ENCODE assay signal across 15 cellular contexts in genomic region chr6:112269979-112270378, GRCh38. TPM values are rescaled to one million over a fixed set of nuclear protein-coding genes. Genes with fewer than 3 reads are reported as not detected.
"Had no signal": no experiment of that assay in that cellular context is flagged by ENCODE, and none has a peak within 500 bp of the region (broad histone marks: within the 10 kb centered on the region; RNA-seq: fewer than 3 reads in every experiment).

No MANE protein-coding gene starts in this region.

- H3K9me3 ChIP-seq: lower lobe of right lung, ovary, psoas muscle, spleen had no signal

- H3K9me3 Mint-ChIP-seq: activated CD4-positive, alpha-beta memory T cell treated with anti-CD3 and anti-CD28 coated beads for 36 hours; activated naive CD8-positive, alpha-beta T cell treated with anti-CD3 and anti-CD28 coated beads for 36 hours; activated T-helper 17 cell treated with anti-CD3 and anti-CD28 coated beads, Interleukin-2, amount 50 U/mL, for 72 hours; neural crest cell; T-helper 2 cell treated with Interferon-gamma antibody and Interleukin-4, amounts not matched to agents 5 μg/mL and 100 μg/mL, for 36 hours had no signal

- H3K4me1 Mint-ChIP-seq: activated naive CD8-positive, alpha-beta T cell treated with anti-CD3 and anti-CD28 coated beads for 36 hours; activated T-helper 17 cell treated with anti-CD3 and anti-CD28 coated beads, Interleukin-2, amount 50 U/mL, for 72 hours; stimulated activated naive B cell treated with anti-CD40 and anti-IgM and Interleukin-4, amounts not matched to agents 10 μg/mL and 1 μg/mL and 100 μg/mL, for 72 hours had no signal

- H3K36me3 Mint-ChIP-seq: activated CD4-positive, alpha-beta memory T cell treated with anti-CD3 and anti-CD28 coated beads for 36 hours; activated naive CD8-positive, alpha-beta T cell treated with anti-CD3 and anti-CD28 coated beads for 36 hours; stimulated activated naive B cell treated with anti-CD40 and anti-IgM and Interleukin-4, amounts not matched to agents 10 μg/mL and 1 μg/mL and 100 μg/mL, for 72 hours had no signal

- H3K27ac Mint-ChIP-seq: activated CD4-positive, alpha-beta memory T cell treated with anti-CD3 and anti-CD28 coated beads for 36 hours; activated naive CD8-positive, alpha-beta T cell treated with anti-CD3 and anti-CD28 coated beads for 36 hours; activated T-helper 17 cell treated with anti-CD3 and anti-CD28 coated beads, Interleukin-2, amount 50 U/mL, for 72 hours; stimulated activated naive B cell treated with anti-CD40 and anti-IgM and Interleukin-4, amounts not matched to agents 10 μg/mL and 1 μg/mL and 100 μg/mL, for 72 hours; T-helper 2 cell treated with Interferon-gamma antibody and Interleukin-4, amounts not matched to agents 5 μg/mL and 100 μg/mL, for 36 hours had no signal

- H3K27me3 Mint-ChIP-seq: stimulated activated naive B cell treated with anti-CD40 and anti-IgM and Interleukin-4, amounts not matched to agents 10 μg/mL and 1 μg/mL and 100 μg/mL, for 72 hours had no signal

- H3K4me3 Mint-ChIP-seq: activated CD4-positive, alpha-beta memory T cell treated with anti-CD3 and anti-CD28 coated beads for 36 hours; activated naive CD8-positive, alpha-beta T cell treated with anti-CD3 and anti-CD28 coated beads for 36 hours; activated T-helper 17 cell treated with anti-CD3 and anti-CD28 coated beads, Interleukin-2, amount 50 U/mL, for 72 hours; neural crest cell; stimulated activated naive B cell treated with anti-CD40 and anti-IgM and Interleukin-4, amounts not matched to agents 10 μg/mL and 1 μg/mL and 100 μg/mL, for 72 hours; T-helper 2 cell treated with Interferon-gamma antibody and Interleukin-4, amounts not matched to agents 5 μg/mL and 100 μg/mL, for 36 hours had no signal

- H3K27ac ChIP-seq: lower lobe of right lung, ovary, spleen had no signal

- H3K4me1 ChIP-seq: spleen had no signal

- DNase-seq: activated CD4-positive, alpha-beta memory T cell treated with anti-CD3 and anti-CD28 coated beads for 36 hours; activated naive CD4-positive, alpha-beta T cell; activated naive CD8-positive, alpha-beta T cell treated with anti-CD3 and anti-CD28 coated beads for 36 hours; activated T-cell treated with anti-CD3 and anti-CD28 coated beads for 4 hours; amniotic stem cell; lower lobe of right lung; ovary; psoas muscle; spleen; stimulated activated CD4-positive, alpha-beta T cell treated with anti-CD3 and anti-CD28 coated beads, Interleukin-4, amount 100 ng/mL, for 4 hours; stimulated activated naive B cell treated with anti-CD40 and anti-IgM and Interleukin-4, amounts not matched to agents 10 μg/mL and 1 μg/mL and 100 μg/mL, for 72 hours had no signal

- H3K36me3 ChIP-seq: lower lobe of right lung, ovary, spleen had no signal

- H3K4me3 ChIP-seq: lower lobe of right lung, ovary, psoas muscle, spleen had no signal

- ATAC-seq: activated T-helper 17 cell treated with anti-CD3 and anti-CD28 coated beads, Interleukin-2, amount 50 U/mL, for 72 hours; lower lobe of right lung; psoas muscle; sciatic nerve; stimulated activated naive B cell treated with anti-CD40 and anti-IgM and Interleukin-4, amounts not matched to agents 10 μg/mL and 1 μg/mL and 100 μg/mL, for 72 hours had no signal

- H3K27me3 ChIP-seq: ovary had no signal

RNA-seq across cellular contexts. Expression of gene LAMA4, which starts 15.6 kb away (rescaled TPM):
- total RNA-seq: activated CD4-positive, alpha-beta memory T cell treated with anti-CD3 and anti-CD28 coated beads for 36 hours; activated naive CD8-positive, alpha-beta T cell treated with anti-CD3 and anti-CD28 coated beads for 36 hours; activated T-helper 17 cell treated with anti-CD3 and anti-CD28 coated beads, Interleukin-2, amount 50 U/mL, for 72 hours had no signal
